Comparison of ENCODE assay signal across 21 cellular contexts in genomic region chr3:131142580-131142979, GRCh38.
DNase-seq lines count a peak whose midpoint lies in the region; ATAC-seq, FAIRE-seq and TF ChIP-seq lines count a peak whose summit lies in the region.
"Had no signal": no experiment of that assay in that cellular context is flagged by ENCODE, and none has a peak within 500 bp of the region (broad histone marks: within the 10 kb centered on the region; RNA-seq: fewer than 3 reads in every experiment).

No MANE protein-coding gene starts in this region.

- H3K9me3 Mint-ChIP-seq in naive thymus-derived CD4-positive, alpha-beta T cell: peaks cover 0 to 5% (median 0%) of the 10 kb centered on the region in 11 donors
- H3K9me3 Mint-ChIP-seq: activated CD4-positive, alpha-beta T cell treated with anti-CD3 and anti-CD28 coated beads, Interleukin-2, amount 10 ng/mL, durations not matched to agents 24 days and 14 days; T-helper 2 cell treated with Interferon-gamma antibody and Interleukin-4, amounts not matched to agents 5 μg/mL and 100 μg/mL, for 36 hours had no signal

- no peaks in the 10 kb centered on the region for H3K4me1 ChIP-seq in naive thymus-derived CD4-positive, alpha-beta T cell (ENCODE audit: control insufficient read depth in 2 of 2, insufficient read depth in 2 of 2, low read length in 2 of 2)
- H3K4me1 ChIP-seq: colonic mucosa, left ventricle myocardium inferior, transverse colon had no signal

- no peaks in the 10 kb centered on the region for H3K27me3 ChIP-seq in brain microvascular endothelial cell (replicated peaks)
- no peaks in the 10 kb centered on the region for H3K27me3 ChIP-seq in naive thymus-derived CD4-positive, alpha-beta T cell (ENCODE audit: control insufficient read depth in 2 of 2, insufficient read depth in 2 of 2, low read length in 2 of 2)
- H3K27me3 ChIP-seq: colonic mucosa, transverse colon had no signal

- H3K9me3 ChIP-seq in naive thymus-derived CD4-positive, alpha-beta T cell (ENCODE audit: control insufficient read depth in 2 of 3, low read length in 3 of 3): no peaks in the 10 kb centered on the region
- H3K9me3 ChIP-seq: colonic mucosa, transverse colon had no signal

- no peak overlapping the region for H3K4me3 ChIP-seq in brain microvascular endothelial cell (ENCODE audit: low read depth, low read length)
- no peak overlapping the region for H3K4me3 ChIP-seq in naive thymus-derived CD4-positive, alpha-beta T cell (ENCODE audit: low read length)
- H3K4me3 ChIP-seq: colonic mucosa, left ventricle myocardium inferior, transverse colon had no signal

- CTCF ChIA-PET in naive thymus-derived CD4-positive, alpha-beta T cell (lab: Charles Lee): interaction anchor here (0.8 kb wide), 1 partner anchor 106 kb away, joined by 3 read pairs; no protein-coding TSS in a partner anchor

- H3K27ac Mint-ChIP-seq in naive thymus-derived CD4-positive, alpha-beta T cell: no peak overlapping the region
- H3K27ac Mint-ChIP-seq: activated CD4-positive, alpha-beta T cell treated with anti-CD3 and anti-CD28 coated beads, Interleukin-2, amount 10 ng/mL, durations not matched to agents 24 days and 14 days; CD4-positive, alpha-beta memory T cell; naive B cell; T-helper 2 cell treated with Interferon-gamma antibody and Interleukin-4, amounts not matched to agents 5 μg/mL and 100 μg/mL, for 36 hours had no signal

- H3K27me3 Mint-ChIP-seq in naive thymus-derived CD4-positive, alpha-beta T cell: peaks cover 0 to 5% (median 0%) of the 10 kb centered on the region in 5 donors
- H3K27me3 Mint-ChIP-seq: activated CD4-positive, alpha-beta T cell treated with anti-CD3 and anti-CD28 coated beads, Interleukin-2, amount 10 ng/mL, durations not matched to agents 24 days and 14 days; CD4-positive, alpha-beta memory T cell had no signal

- intact Hi-C loops in naive thymus-derived CD4-positive, alpha-beta T cell (cut with micrococcal nuclease): loop anchor here (1.0 to 10.0 kb wide), 2 partner anchors 108 to 109 kb away; no protein-coding TSS in a partner anchor

- in situ Hi-C loops in brain microvascular endothelial cell (cut with HindIII; ENCODE audit: low pct_ligation_motif_present, low sequenced_read_pairs): no loop called here

- no peaks in the 10 kb centered on the region for H3K36me3 ChIP-seq in brain microvascular endothelial cell (replicated peaks)
- no peaks in the 10 kb centered on the region for H3K36me3 ChIP-seq in naive thymus-derived CD4-positive, alpha-beta T cell (ENCODE audit: control insufficient read depth in 2 of 3, insufficient read depth in 3 of 3, low read length in 3 of 3)
- H3K36me3 ChIP-seq: colonic mucosa, left ventricle myocardium inferior, transverse colon had no signal

- H3K4me3 Mint-ChIP-seq in naive thymus-derived CD4-positive, alpha-beta T cell: no peak overlapping the region
- H3K4me3 Mint-ChIP-seq: activated CD4-positive, alpha-beta T cell treated with anti-CD3 and anti-CD28 coated beads, Interleukin-2, amount 10 ng/mL, durations not matched to agents 24 days and 14 days; CD4-positive, alpha-beta memory T cell; naive B cell; T-helper 2 cell treated with Interferon-gamma antibody and Interleukin-4, amounts not matched to agents 5 μg/mL and 100 μg/mL, for 36 hours had no signal

- ATAC-seq in naive thymus-derived CD4-positive, alpha-beta T cell: no peak

- POLR2A ChIA-PET in naive thymus-derived CD4-positive, alpha-beta T cell (lab: Charles Lee): no interaction called here

- DNase-seq in EH (ENCODE audit: low read depth): peak; percentile 17
- peak; percentile 22 to 53 for DNase-seq in Kasumi-1 (lab: John Stamatoyannopoulos, UW)
- no peak for DNase-seq in brain microvascular endothelial cell
- peak; percentile 35 for DNase-seq in medulla oblongata (ENCODE audit: extremely low spot score)
- no peak for DNase-seq in RCC 7860 (ENCODE audit: low spot score)
- DNase-seq in naive thymus-derived CD4-positive, alpha-beta T cell: no peak
- DNase-seq in activated gamma-delta T cell (lab: John Stamatoyannopoulos, UW): no peak
- no peak for DNase-seq in hippocampal formation (lab: John Stamatoyannopoulos, UW)
- DNase-seq: activated CD4-positive, alpha-beta T cell treated with anti-CD3 and anti-CD28 coated beads, Interleukin-2, amount 10 ng/mL, durations not matched to agents 24 days and 14 days; activated T-cell treated with anti-CD3 and anti-CD28 coated beads, Interleukin-2, amount 50 U/mL, for 1 hour; CD4-positive, alpha-beta memory T cell; colonic mucosa; left ventricle myocardium inferior; naive B cell; NCI-H1105; NCI-H226; stimulated activated CD4-positive, alpha-beta T cell treated with anti-CD3 and anti-CD28 coated beads, Interleukin-2, amount 100 ng/mL, for 24 hours; transverse colon had no signal

- peak; percentile 24 for TF ChIP-seq CTCF in brain microvascular endothelial cell (IDR thresholded peaks at IDR 0.05; ENCODE audit: low read depth, low read length, missing control alignments)

- no peak overlapping the region for H3K27ac ChIP-seq in brain microvascular endothelial cell
- H3K27ac ChIP-seq in naive thymus-derived CD4-positive, alpha-beta T cell (ENCODE audit: low read depth, low read length): no peak overlapping the region
- H3K27ac ChIP-seq: colonic mucosa, epithelial cell of prostate, left ventricle myocardium inferior, RWPE1, transverse colon had no signal

- H3K4me1 Mint-ChIP-seq in naive thymus-derived CD4-positive, alpha-beta T cell: no peaks in the 10 kb centered on the region
- H3K4me1 Mint-ChIP-seq: activated CD4-positive, alpha-beta T cell treated with anti-CD3 and anti-CD28 coated beads, Interleukin-2, amount 10 ng/mL, durations not matched to agents 24 days and 14 days; CD4-positive, alpha-beta memory T cell; naive B cell had no signal

- H3K36me3 Mint-ChIP-seq in naive thymus-derived CD4-positive, alpha-beta T cell: no peaks in the 10 kb centered on the region

- FAIRE-seq in RCC 7860 (lab: Jason Lieb, UNC): no peak

Comparison
In these comparisons a context has a peak if more than half of its experiments do, and no peak if none do; other contexts are left out.
1. DNase-seq: peak in EH (single experiment), Kasumi-1 (2 of 2) and medulla oblongata (single experiment); none in brain microvascular endothelial cell (single experiment), RCC 7860 (single experiment), naive thymus-derived CD4-positive, alpha-beta T cell (0 of 9), activated gamma-delta T cell (single experiment) and hippocampal formation (0 of 2).